Comparison of ENCODE assay signal across 8 cellular contexts in genomic region chr12:1529862-1530591, GRCh38.
DNase-seq lines count a peak whose midpoint lies in the region; ATAC-seq and TF ChIP-seq lines count a peak whose summit lies in the region.

No MANE protein-coding gene starts in this region.

- TF ChIP-seq RAD21 in neural cell (conservative IDR thresholded peaks at IDR 0.05) = no peak

- H3K27ac ChIP-seq in RWPE2 (ENCODE audit: poor library complexity, severe bottlenecking) (no peak overlapping the region), esophagus squamous epithelium (peak overlapping the region; percentile 7 to 73 (median 42)), neural cell (ENCODE audit: low read length) (no peak overlapping the region)

- DNase-seq in GM13976 (ENCODE audit: low spot score) (peak; percentile 64), RWPE2 (ENCODE audit: low spot score) (peak; percentile 50), esophagus squamous epithelium (lab: John Stamatoyannopoulos, UW) (no peak), NCI-H82 treated with DMSO at 0.1 percent for 48 hours (lab: John Stamatoyannopoulos, UW; ENCODE audit: unreplicated experiment) (no peak)

- H3K4me1 ChIP-seq in RWPE2 (ENCODE audit: insufficient read depth, poor library complexity, severe bottlenecking) (no peaks in the 10 kb centered on the region), esophagus squamous epithelium (peaks cover 13 to 41% (median 23%) of the 10 kb centered on the region in 3 donors)

- TF ChIP-seq EP300 in neural cell (conservative IDR thresholded peaks at IDR 0.05; ENCODE audit: poor library complexity, severe bottlenecking) = no peak

- H3K4me2 ChIP-seq in neural cell (ENCODE audit: low read length) = peak overlapping the region; percentile 1

- H3K9ac ChIP-seq in neural cell (ENCODE audit: low read length) = peak overlapping the region; percentile 65

- in situ Hi-C loops in GM13976 (cut with MboI; ENCODE audit: low sequenced_read_pairs, unreplicated experiment) = no loop called here

- no peaks in the 10 kb centered on the region for H4K20me1 ChIP-seq in neural cell (ENCODE audit: insufficient read depth)

- no peaks in the 10 kb centered on the region for H3K36me3 ChIP-seq in RWPE2 (ENCODE audit: low read depth)
- no peaks in the 10 kb centered on the region for H3K36me3 ChIP-seq in esophagus squamous epithelium
- no peaks in the 10 kb centered on the region for H3K36me3 ChIP-seq in neural cell (ENCODE audit: insufficient read depth, low read length)

- H3F3A ChIP-seq in neural cell (ENCODE audit: insufficient read depth, low read length, poor library complexity, severe bottlenecking) = no peaks in the 10 kb centered on the region

- H3K9me2 ChIP-seq in neural cell (ENCODE audit: insufficient read depth, low read length) = no peaks in the 10 kb centered on the region

- H3K79me2 ChIP-seq in neural cell (replicated peaks; ENCODE audit: insufficient read depth, low read length) = peaks cover 73% of the 10 kb centered on the region

- ATAC-seq in RWPE2 (ENCODE audit: low read depth) (peak; percentile 49), HG02571 (IDR thresholded peaks at IDR 0.05; ENCODE audit: unreplicated experiment) (no peak), GM19328 (IDR thresholded peaks at IDR 0.05; ENCODE audit: unreplicated experiment) (no peak), HG03469 (IDR thresholded peaks at IDR 0.05; ENCODE audit: unreplicated experiment) (no peak)

- intact Hi-C loops in esophagus squamous epithelium (cut with DNase I) = no loop called here

- WGBS in esophagus squamous epithelium, 2 donors = 0 to 20% methylated on average over 2 to 3 of the region's 101 CpGs

- peak overlapping the region; percentile 44 for H3K4me3 ChIP-seq in RWPE2 (ENCODE audit: severe bottlenecking)
- peak overlapping the region; percentile 54 to 81 (median 68) for H3K4me3 ChIP-seq in esophagus squamous epithelium
- H3K4me3 ChIP-seq in neural cell (ENCODE audit: low read length) = peak overlapping the region; percentile 72

- peaks cover 20% of the 10 kb centered on the region for H3K27me3 ChIP-seq in RWPE2 (ENCODE audit: insufficient read depth, poor library complexity, severe bottlenecking)
- peaks cover 0 to 53% (median 5%) of the 10 kb centered on the region in 4 donors for H3K27me3 ChIP-seq in esophagus squamous epithelium
- no peaks in the 10 kb centered on the region for H3K27me3 ChIP-seq in neural cell (ENCODE audit: insufficient read depth, low read depth, low read length)

- H2AFZ ChIP-seq in neural cell (ENCODE audit: low read depth, low read length) = peak overlapping the region; percentile 45

- no peaks in the 10 kb centered on the region for H3K9me3 ChIP-seq in RWPE2 (ENCODE audit: severe bottlenecking)
- H3K9me3 ChIP-seq in esophagus squamous epithelium = no peaks in the 10 kb centered on the region
- H3K9me3 ChIP-seq in neural cell (ENCODE audit: low read length) = no peaks in the 10 kb centered on the region

- TF ChIP-seq CTCF in GM13976 (IDR thresholded peaks at IDR 0.05; ENCODE audit: borderline replicate concordance, control extremely low read depth, extremely low read depth, insufficient read depth, missing control alignments) = no peak
- no peak for TF ChIP-seq CTCF in RWPE2 (IDR thresholded peaks at IDR 0.05; ENCODE audit: poor library complexity, severe bottlenecking)
- TF ChIP-seq CTCF in esophagus squamous epithelium (IDR thresholded peaks at IDR 0.05) = no peak
- TF ChIP-seq CTCF in neural cell (IDR thresholded peaks at IDR 0.05; ENCODE audit: poor library complexity, severe bottlenecking) = no peak

- TF ChIP-seq POLR2A in esophagus squamous epithelium (IDR thresholded peaks at IDR 0.05) = peak in 1 of 4 donors; percentile 12

TF ChIP-seq in neural cell, 6 proteins besides CTCF, POLR2A, EP300 and RAD21:
- TF ChIP-seq TAF1 (IDR thresholded peaks at IDR 0.05; ENCODE audit: low read depth) = no peak
- no peak for TF ChIP-seq POLR2AphosphoS5 (IDR thresholded peaks at IDR 0.05)
- no peak for TF ChIP-seq SMC3 (conservative IDR thresholded peaks at IDR 0.05; ENCODE audit: poor library complexity)
- TF ChIP-seq MXI1 (conservative IDR thresholded peaks at IDR 0.05; ENCODE audit: poor library complexity, severe bottlenecking) = no peak
- TF ChIP-seq REST (IDR thresholded peaks at IDR 0.05; ENCODE audit: borderline replicate concordance) = no peak
- no peak for TF ChIP-seq EZH2 (IDR thresholded peaks at IDR 0.05; ENCODE audit: borderline replicate concordance, insufficient read depth, low read length, poor library complexity, severe bottlenecking)

Comparison
In these comparisons a context has a peak if more than half of its experiments do, and no peak if none do; other contexts are left out.
1. DNase-seq: peak in GM13976 (single experiment) and RWPE2 (single experiment); none in esophagus squamous epithelium (single experiment) and NCI-H82 treated with DMSO at 0.1 percent for 48 hours (single experiment).
2. H3K27ac ChIP-seq: peak in esophagus squamous epithelium (4 of 4); none in RWPE2 (single experiment) and neural cell (single experiment).
3. Peak in every context shown above with its lines, with median percentiles within 50 percentile points of each other: H3K4me3 ChIP-seq.